Comparison of ENCODE assay signal across 1 cellular context in genomic region chr11:118046964-118047700, GRCh38.
TF ChIP-seq lines count a peak whose summit lies in the region.

No MANE protein-coding gene starts in this region.

TF ChIP-seq in GM12878, 131 proteins besides CTCF, POLR2A, EP300 and RAD21:
- 0 out of 2 replicates have a peak, but pooled peaks have one; percentile 24 for TF ChIP-seq DPF2 (IDR thresholded peaks at IDR 0.05)
- no peak for TF ChIP-seq MTA3 (IDR thresholded peaks at IDR 0.05; ENCODE audit: borderline replicate concordance, low read length)
- TF ChIP-seq SKIL (IDR thresholded peaks at IDR 0.05; ENCODE audit: low read depth, poor library complexity, severe bottlenecking) = peak; percentile 7
- TF ChIP-seq ZNF217 (IDR thresholded peaks at IDR 0.05) = peak; percentile 17; the same call in 1 of the 2 replicates
- TF ChIP-seq ATF2 (IDR thresholded peaks at IDR 0.05; ENCODE audit: low read length) = 0 out of 2 replicates have a peak, but pooled peaks have one; percentile 12
- peak; percentile 9; the same call in 1 of the 2 replicates for TF ChIP-seq GATAD2B (conservative IDR thresholded peaks at IDR 0.05; ENCODE audit: low read depth)
- TF ChIP-seq NFXL1 (IDR thresholded peaks at IDR 0.05; ENCODE audit: borderline replicate concordance) = no peak
- no peak for TF ChIP-seq ELK1 (IDR thresholded peaks at IDR 0.05; ENCODE audit: low read depth, low read length)
- peak; percentile 67; the same call in 1 of the 2 replicates for TF ChIP-seq ESRRA (IDR thresholded peaks at IDR 0.05; ENCODE audit: low read length)
- no peak for TF ChIP-seq CBX5 (IDR thresholded peaks at IDR 0.05; ENCODE audit: low read depth)
